ENCODE assay signal across 14 cellular contexts in the genomic region with DNA sequence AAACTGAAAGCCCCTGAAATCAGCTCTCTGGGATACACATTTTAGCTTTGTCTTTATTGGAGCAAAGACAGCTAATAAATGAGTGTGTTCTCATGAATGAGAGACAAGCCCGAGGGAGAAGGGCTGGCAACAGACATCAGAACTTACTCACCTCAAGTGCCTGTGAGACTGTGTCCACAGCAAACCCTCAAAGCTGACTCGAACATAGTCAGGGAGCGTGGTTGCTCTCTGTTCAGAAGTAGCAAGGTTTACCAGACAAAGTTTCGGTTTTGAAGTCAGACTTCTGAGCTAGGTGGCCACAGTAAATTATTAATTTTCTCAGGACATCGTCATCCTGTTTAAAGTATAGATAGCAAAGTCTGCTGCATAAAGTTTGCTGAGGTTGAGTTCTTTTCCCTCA.
DNase-seq lines count a peak whose midpoint lies in the region; ATAC-seq and TF ChIP-seq lines count a peak whose summit lies in the region.
"Had no signal": no experiment of that assay in that cellular context is flagged by ENCODE, and none has a peak within 500 bp of the region (broad histone marks: within the 10 kb centered on the region; RNA-seq: fewer than 3 reads in every experiment).

No MANE protein-coding gene starts in this region.

- no peak overlapping the region for H3K4me2 ChIP-seq in smooth muscle cell

- intact Hi-C loops in Right ventricle myocardium inferior (cut with DNase I), result no loop called here
- intact Hi-C loops in left cardiac atrium (cut with DNase I), result no loop called here

- WGBS in smooth muscle cell (ENCODE audit: low lambda C conversion rate), result 49% methylated on average over 5 of the region's 5 CpGs

- peak; percentile 60 for ATAC-seq in Right ventricle myocardium inferior
- no peak for ATAC-seq in left cardiac atrium
- ATAC-seq in GM21825 (IDR thresholded peaks at IDR 0.05; ENCODE audit: unreplicated experiment), result peak; percentile 99
- peak; percentile 99 for ATAC-seq in HG03196 (IDR thresholded peaks at IDR 0.05; ENCODE audit: unreplicated experiment)
- ATAC-seq in GM18868 (IDR thresholded peaks at IDR 0.05; ENCODE audit: unreplicated experiment), result no peak
- ATAC-seq: mucosa of descending colon had no signal

- peak overlapping the region; percentile 32 for H3K27ac ChIP-seq in smooth muscle cell (ENCODE audit: low read depth)
- H3K27ac ChIP-seq: 22Rv1, HL-60, transverse colon had no signal

- peaks cover 12% of the 10 kb centered on the region for H3K4me1 ChIP-seq in smooth muscle cell (ENCODE audit: low read depth)
- H3K4me1 ChIP-seq: transverse colon had no signal

- no peaks in the 10 kb centered on the region for H3K79me2 ChIP-seq in smooth muscle cell (ENCODE audit: low read depth)

- H3K9me3 ChIP-seq in smooth muscle cell (replicated peaks; ENCODE audit: low read depth), result no peaks in the 10 kb centered on the region
- H3K9me3 ChIP-seq: mucosa of descending colon, transverse colon had no signal

- H4K20me1 ChIP-seq in smooth muscle cell (ENCODE audit: low read depth), result no peaks in the 10 kb centered on the region

- H3K27me3 ChIP-seq in smooth muscle cell (ENCODE audit: low read depth), result no peaks in the 10 kb centered on the region
- H3K27me3 ChIP-seq: transverse colon had no signal

- no peak for TF ChIP-seq CTCF in smooth muscle cell (IDR thresholded peaks at IDR 0.05; ENCODE audit: borderline replicate concordance, insufficient read depth, poor library complexity, severe bottlenecking)

- peaks cover 6% of the 10 kb centered on the region for H3F3A ChIP-seq in smooth muscle cell (ENCODE audit: low read depth)

- peak overlapping the region; percentile 13 for H2AFZ ChIP-seq in smooth muscle cell (ENCODE audit: low read depth)

- DNase-seq in Right ventricle myocardium inferior (ENCODE audit: missing footprints), result no peak
- no peak for DNase-seq in left cardiac atrium
- no peak for DNase-seq in smooth muscle cell (lab: John Stamatoyannopoulos, UW; ENCODE audit: unreplicated experiment)
- DNase-seq in cerebellar nuclear complex (lab: John Stamatoyannopoulos, UW), result no peak
- DNase-seq in SKM-1 treated with dmso at 0.1 percent for 144 hours (lab: John Stamatoyannopoulos, UW; ENCODE audit: unreplicated experiment), result no peak
- DNase-seq: mucosa of descending colon; NCI-H2081 treated with DMSO at 0.1 percent for 48 hours; stimulated activated CD4-positive, alpha-beta T cell treated with anti-CD3 and anti-CD28 coated beads, Interleukin-15, amount 100 ng/mL, for 24 hours; transverse colon had no signal

- H3K4me3 ChIP-seq in smooth muscle cell, result no peak overlapping the region
- H3K4me3 ChIP-seq: mucosa of descending colon, transverse colon had no signal

- H3K9ac ChIP-seq in smooth muscle cell (ENCODE audit: low read depth), result no peak overlapping the region

- H3K36me3 ChIP-seq in smooth muscle cell (ENCODE audit: low read depth), result no peaks in the 10 kb centered on the region
- H3K36me3 ChIP-seq: transverse colon had no signal

Comparison
In these comparisons a context has a peak if more than half of its experiments do, and no peak if none do; other contexts are left out.
1. ATAC-seq: peak in Right ventricle myocardium inferior (single experiment), GM21825 (single experiment) and HG03196 (single experiment); none in left cardiac atrium (0 of 2) and GM18868 (single experiment).